In genomic region chr2:43107679-43108078, GRCh38 we compare ENCODE assay signal across 13 cellular contexts.
DNase-seq lines count a peak whose midpoint lies in the region; ATAC-seq and TF ChIP-seq lines count a peak whose summit lies in the region.
"Had no signal": no experiment of that assay in that cellular context is flagged by ENCODE, and none has a peak within 500 bp of the region (broad histone marks: within the 10 kb centered on the region; RNA-seq: fewer than 3 reads in every experiment).

No MANE protein-coding gene starts in this region.

- H3K36me3 ChIP-seq in Karpas-422 (ENCODE audit: insufficient read depth, low read length) = no peaks in the 10 kb centered on the region
- H3K36me3 ChIP-seq: MG63, suprapubic skin had no signal

- intact Hi-C loops in CD14-positive monocyte (cut with micrococcal nuclease) (loop anchor here (1.0 to 10.0 kb wide), 6 partner anchors 25 to 293 kb away; partner anchors contain the start of gene ZFP36L2 (in 2 of the 2)), right cardiac atrium (cut with DNase I) (loop anchor here in 2 of 4 donors (10.0 kb wide), 2 partner anchors 73 to 117 kb away; partner anchors contain the start of gene ZFP36L2 (in 1 of the 2)), sciatic nerve (cut with DNase I) (loop anchor here (10.0 kb wide), 1 partner anchor 83 kb away; no protein-coding TSS in a partner anchor)

- TF ChIP-seq CTCF in CD14-positive monocyte (IDR thresholded peaks at IDR 0.05) = no peak
- TF ChIP-seq CTCF in RWPE1 (conservative IDR thresholded peaks at IDR 0.05; ENCODE audit: low read depth) = no peak

- POLR2A ChIA-PET in RWPE1 (lab: Yijun Ruan, JAX; ENCODE audit: low non-redundant PET) = interaction anchor here (0.7 kb wide), 1 partner anchor 426 kb away, joined by 4 read pairs; no protein-coding TSS in a partner anchor

- WGBS in right cardiac atrium = 78% methylated on average over 4 of the region's 4 CpGs

- CTCF ChIA-PET in RWPE1 (lab: Yijun Ruan, JAX) = interaction anchor here (0.6 kb wide), 1 partner anchor 148 kb away, joined by 5 read pairs; no protein-coding TSS in a partner anchor

- no peaks in the 10 kb centered on the region for H3K79me2 ChIP-seq in Karpas-422 (ENCODE audit: low read length)
- H3K79me2 ChIP-seq: parathyroid adenoma had no signal

- no peaks in the 10 kb centered on the region for H3K9me2 ChIP-seq in Karpas-422 (replicated peaks; ENCODE audit: insufficient read depth, low read length)

- H4K20me1 ChIP-seq in Karpas-422 (ENCODE audit: insufficient read depth, low read depth, low read length) = no peaks in the 10 kb centered on the region

- peak overlapping the region; percentile 93 to 99 (median 98) for H3K27ac Mint-ChIP-seq in CD14-positive monocyte

- peaks cover 2 to 6% of the 10 kb centered on the region in 2 donors for H3K36me3 Mint-ChIP-seq in CD14-positive monocyte

- H3K4me2 ChIP-seq in Karpas-422 (ENCODE audit: low read depth, low read length, poor library complexity, severe bottlenecking) = no peak overlapping the region

- no peaks in the 10 kb centered on the region for H3K9me3 ChIP-seq in right cardiac atrium (ENCODE audit: control insufficient read depth, low read length)
- no peaks in the 10 kb centered on the region for H3K9me3 ChIP-seq in Karpas-422 (ENCODE audit: low read length)
- H3K9me3 ChIP-seq: suprapubic skin had no signal

- H3K4me3 ChIP-seq in right cardiac atrium (ENCODE audit: low read length) (no peak overlapping the region), Karpas-422 (ENCODE audit: low read length) (no peak overlapping the region)
- H3K4me3 ChIP-seq: MG63, suprapubic skin had no signal

- H3K4me1 Mint-ChIP-seq in CD14-positive monocyte = peaks cover 89% of the 10 kb centered on the region

- H3K4me3 Mint-ChIP-seq in CD14-positive monocyte = peak overlapping the region in 1 of 2 donors; percentile 27

- H3K4me1 ChIP-seq in right cardiac atrium (ENCODE audit: control insufficient read depth, insufficient read depth, low read length) (peaks cover 18% of the 10 kb centered on the region), Karpas-422 (ENCODE audit: low read length) (no peaks in the 10 kb centered on the region)
- H3K4me1 ChIP-seq: parathyroid adenoma had no signal

- H3K9ac ChIP-seq in Karpas-422 (ENCODE audit: low read length) = no peak overlapping the region
- H3K9ac ChIP-seq: parathyroid adenoma had no signal

- peaks cover 0 to 5% (median 0%) of the 10 kb centered on the region in 3 donors for H3K27me3 Mint-ChIP-seq in CD14-positive monocyte (ENCODE audit: low read depth in 3 of 3)

- peak; percentile 71 for DNase-seq in CD14-positive monocyte (ENCODE audit: low spot score)
- DNase-seq in RWPE1 (ENCODE audit: low spot score) = no peak
- peak in 1 of 3 donors; percentile 60 for DNase-seq in right cardiac atrium
- no peak for DNase-seq in sciatic nerve (ENCODE audit: low spot score)
- DNase-seq in NK-92 treated with Interleukin-12 subunit alpha and Interleukin-12 subunit beta, amount 100 ng/mL, for 24 hours (lab: John Stamatoyannopoulos, UW) = no peak
- DNase-seq in Karpas-422 = no peak
- no peak for DNase-seq in activated gamma-delta T cell (lab: John Stamatoyannopoulos, UW)
- DNase-seq: activated CD4-positive, alpha-beta T cell treated with anti-CD3 and anti-CD28 coated beads for 4 hours; stimulated activated CD4-positive, alpha-beta T cell treated with anti-CD3 and anti-CD28 coated beads, Interleukin-4, amount 100 ng/mL, for 1 hour had no signal

- H3K9me3 Mint-ChIP-seq in CD14-positive monocyte = peaks cover 0 to 9% (median 0%) of the 10 kb centered on the region in 7 donors

- peak overlapping the region; percentile 65; the same call in 1 of the 2 replicates for H3K27ac ChIP-seq in RWPE1
- H3K27ac ChIP-seq in right cardiac atrium (ENCODE audit: low read length) = peak overlapping the region; percentile 50
- H3K27ac ChIP-seq in Karpas-422 (ENCODE audit: low read length) = no peak overlapping the region

- no peak for ATAC-seq in right cardiac atrium
- peak; percentile 36 for ATAC-seq in sciatic nerve
- no peak for ATAC-seq in GM21529 (IDR thresholded peaks at IDR 0.05; ENCODE audit: unreplicated experiment)

- H3K27me3 ChIP-seq in right cardiac atrium (ENCODE audit: control insufficient read depth, insufficient read depth) (no peaks in the 10 kb centered on the region), Karpas-422 (ENCODE audit: low read length) (no peaks in the 10 kb centered on the region)
- H3K27me3 ChIP-seq: MG63, suprapubic skin had no signal

- H2AFZ ChIP-seq in Karpas-422 (ENCODE audit: low read length) = no peak overlapping the region
- H2AFZ ChIP-seq: parathyroid adenoma had no signal
